ENCODE assay signal across 24 cellular contexts in the genomic region with DNA sequence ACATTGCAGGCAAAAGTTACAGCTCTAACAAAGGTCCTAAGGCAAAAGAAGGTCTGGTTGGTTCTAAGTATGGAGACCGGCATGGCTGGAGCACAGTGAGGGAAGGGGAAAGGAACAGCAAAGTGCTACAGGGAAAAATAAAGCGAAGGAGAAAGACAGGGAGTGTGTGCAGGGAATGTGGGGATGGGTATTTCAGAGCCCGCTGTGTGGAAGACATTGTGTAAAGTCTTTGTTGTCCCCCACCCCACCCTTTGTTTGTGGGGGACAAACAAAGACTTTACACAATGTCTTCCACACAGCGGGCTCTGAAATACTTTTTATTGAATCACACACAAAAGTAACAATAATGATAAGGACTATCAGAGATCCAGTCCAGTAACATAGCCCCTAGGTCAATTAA. TPM values are rescaled to one million over a fixed set of nuclear protein-coding genes. Genes with fewer than 3 reads are reported as not detected.
"Had no signal": no experiment of that assay in that cellular context is flagged by ENCODE, and none has a peak within 500 bp of the region (broad histone marks: within the 10 kb centered on the region; RNA-seq: fewer than 3 reads in every experiment).

No MANE protein-coding gene starts in this region.

- H3K27ac ChIP-seq: body of pancreas, cardiac muscle cell, esophagus muscularis mucosa, tibial artery, VCaP had no signal

- H3K4me3 Mint-ChIP-seq: activated CD4-positive, alpha-beta T cell treated with anti-CD3 and anti-CD28 coated beads, Interleukin-2, amount 10 ng/mL, durations not matched to agents 7 days and 5 days; activated CD8-positive, alpha-beta T cell treated with anti-CD3 and anti-CD28 coated beads, Interleukin-2, amount 10 ng/mL, durations not matched to agents 7 days and 5 days; activated naive CD8-positive, alpha-beta T cell treated with anti-CD3 and anti-CD28 coated beads, Interleukin-2, amount 50 U/mL, for 24 hours; activated T-helper 1 cell treated with anti-CD3 and anti-CD28 coated beads, Interleukin-12 subunit alpha, Interleukin-12 subunit beta, Interleukin-2, Interleukin-4 antibody, amounts not matched to agents 30 ng/mL and 10 ng/mL and 1 ng/mL, durations not matched to agents 14 hours and 24 hours and 36 hours; memory B cell; nephron; T-helper 2 cell treated with Interferon-gamma antibody and Interleukin-4, amounts not matched to agents 5 μg/mL and 100 μg/mL, for 36 hours had no signal

- H3K36me3 Mint-ChIP-seq: memory B cell had no signal

- H3K4me1 ChIP-seq: body of pancreas, esophagus muscularis mucosa, tibial artery had no signal

- H3K27ac Mint-ChIP-seq: activated CD4-positive, alpha-beta T cell treated with anti-CD3 and anti-CD28 coated beads, Interleukin-2, amount 10 ng/mL, durations not matched to agents 7 days and 5 days; activated CD8-positive, alpha-beta T cell treated with anti-CD3 and anti-CD28 coated beads, Interleukin-2, amount 10 ng/mL, durations not matched to agents 7 days and 5 days; activated naive CD8-positive, alpha-beta T cell treated with anti-CD3 and anti-CD28 coated beads, Interleukin-2, amount 50 U/mL, for 24 hours; activated T-helper 1 cell treated with anti-CD3 and anti-CD28 coated beads, Interleukin-12 subunit alpha, Interleukin-12 subunit beta, Interleukin-2, Interleukin-4 antibody, amounts not matched to agents 30 ng/mL and 10 ng/mL and 1 ng/mL, durations not matched to agents 14 hours and 24 hours and 36 hours; memory B cell; T-helper 2 cell treated with Interferon-gamma antibody and Interleukin-4, amounts not matched to agents 5 μg/mL and 100 μg/mL, for 36 hours had no signal

- H3K9me3 ChIP-seq: body of pancreas, esophagus muscularis mucosa, tibial artery had no signal

- DNase-seq: activated CD4-positive, alpha-beta T cell treated with anti-CD3 and anti-CD28 coated beads, Interleukin-2, amount 10 ng/mL, durations not matched to agents 7 days and 5 days; activated CD4-positive, CD25-positive, alpha-beta regulatory T cell treated with anti-CD3 and anti-CD28 coated beads, Interleukin-2, amount 50 U/mL, for 72 hours; activated CD8-positive, alpha-beta T cell treated with anti-CD3 and anti-CD28 coated beads, Interleukin-2, amount 10 ng/mL, durations not matched to agents 7 days and 5 days; activated gamma-delta T cell; activated naive CD4-positive, alpha-beta T cell treated with anti-CD3 and anti-CD28 coated beads, Interleukin-2, amount 50 U/mL, for 16 hours; activated naive CD8-positive, alpha-beta T cell treated with anti-CD3 and anti-CD28 coated beads, Interleukin-2, amount 50 U/mL, for 24 hours; body of pancreas; dermis blood vessel endothelial cell; effector memory CD4-positive, alpha-beta T cell; islet precursor cell; left cardiac atrium; occipital lobe; retina; stimulated activated CD4-positive, alpha-beta T cell treated with anti-CD3 and anti-CD28 coated beads, Interleukin-2, amount 100 ng/mL, for 48 hours; stimulated activated naive CD4-positive, alpha-beta T cell; tibial artery had no signal

- H3K4me3 ChIP-seq: body of pancreas, cardiac muscle cell, esophagus muscularis mucosa, tibial artery had no signal

- H3K27me3 ChIP-seq: body of pancreas, cardiac muscle cell, tibial artery had no signal

- H3K4me1 Mint-ChIP-seq: activated CD4-positive, alpha-beta T cell treated with anti-CD3 and anti-CD28 coated beads, Interleukin-2, amount 10 ng/mL, durations not matched to agents 7 days and 5 days; activated naive CD8-positive, alpha-beta T cell treated with anti-CD3 and anti-CD28 coated beads, Interleukin-2, amount 50 U/mL, for 24 hours; memory B cell; nephron had no signal

- ATAC-seq: activated CD8-positive, alpha-beta T cell treated with anti-CD3 and anti-CD28 coated beads, Interleukin-2, amount 10 ng/mL, durations not matched to agents 7 days and 5 days; activated naive CD8-positive, alpha-beta T cell treated with anti-CD3 and anti-CD28 coated beads, Interleukin-2, amount 50 U/mL, for 24 hours; body of pancreas; left cardiac atrium had no signal

- H3K9me3 Mint-ChIP-seq: activated CD4-positive, alpha-beta T cell treated with anti-CD3 and anti-CD28 coated beads, Interleukin-2, amount 10 ng/mL, durations not matched to agents 7 days and 5 days; activated naive CD8-positive, alpha-beta T cell treated with anti-CD3 and anti-CD28 coated beads, Interleukin-2, amount 50 U/mL, for 24 hours; activated T-helper 1 cell treated with anti-CD3 and anti-CD28 coated beads, Interleukin-12 subunit alpha, Interleukin-12 subunit beta, Interleukin-2, Interleukin-4 antibody, amounts not matched to agents 30 ng/mL and 10 ng/mL and 1 ng/mL, durations not matched to agents 14 hours and 24 hours and 36 hours; memory B cell; nephron; T-helper 2 cell treated with Interferon-gamma antibody and Interleukin-4, amounts not matched to agents 5 μg/mL and 100 μg/mL, for 36 hours had no signal

- H3K36me3 ChIP-seq: cardiac muscle cell, esophagus muscularis mucosa, tibial artery had no signal

- H3K27me3 Mint-ChIP-seq: activated naive CD8-positive, alpha-beta T cell treated with anti-CD3 and anti-CD28 coated beads, Interleukin-2, amount 50 U/mL, for 24 hours; memory B cell had no signal

RNA-seq across cellular contexts. Expression of a gene that starts 28.9 kb away (rescaled TPM):
- total RNA-seq: activated T-helper 1 cell treated with anti-CD3 and anti-CD28 coated beads, Interleukin-12 subunit alpha, Interleukin-12 subunit beta, Interleukin-2, Interleukin-4 antibody, amounts not matched to agents 30 ng/mL and 10 ng/mL and 1 ng/mL, durations not matched to agents 14 hours and 24 hours and 36 hours; dermis blood vessel endothelial cell; myocyte had no signal
